In genomic region chr19:39078436-39079200, GRCh38 we compare ENCODE assay signal across 11 cellular contexts. TPM values are rescaled to one million over a fixed set of nuclear protein-coding genes. Genes with fewer than 3 reads are reported as not detected.
A peak's percentile ranks its signal among the peaks of the same experiment; 100 is the strongest.
DNase-seq lines count a peak whose midpoint lies in the region; ATAC-seq, FAIRE-seq and TF ChIP-seq lines count a peak whose summit lies in the region.
"Had no signal": no experiment of that assay in that cellular context is flagged by ENCODE, and none has a peak within 500 bp of the region (broad histone marks: within the 10 kb centered on the region; RNA-seq: fewer than 3 reads in every experiment).

No MANE protein-coding gene starts in this region.

- no peaks in the 10 kb centered on the region for H3K9me3 ChIP-seq in HepG2 (ENCODE audit: low read length)
- H3K9me3 ChIP-seq in right lobe of liver: no peaks in the 10 kb centered on the region
- H3K9me3 ChIP-seq in K562 (replicated peaks; ENCODE audit: control insufficient read depth, insufficient read depth, low read depth, low read length): no peaks in the 10 kb centered on the region
- H3K9me3 ChIP-seq: suprapubic skin had no signal

- no peaks in the 10 kb centered on the region for H4K20me1 ChIP-seq in HepG2 (ENCODE audit: insufficient read depth, low read length)
- no peaks in the 10 kb centered on the region for H4K20me1 ChIP-seq in K562 (replicated peaks; ENCODE audit: control insufficient read depth, insufficient read depth, low read length)

- no peaks in the 10 kb centered on the region for H3K36me3 Mint-ChIP-seq in stimulated activated memory B cell treated with anti-CD40 and anti-IgM and Interleukin-4, amounts not matched to agents 10 μg/mL and 1 μg/mL and 100 μg/mL, for 72 hours

- no peak for TF ChIP-seq EP300 in HepG2 (IDR thresholded peaks at IDR 0.05; ENCODE audit: low read depth in 2 of 2, low read length in 2 of 2)
- no peak for TF ChIP-seq EP300 in HepG2 (CRISPR knock-in tag; IDR thresholded peaks at IDR 0.05; ENCODE audit: borderline replicate concordance)
- no peak for TF ChIP-seq EP300 in K562 (IDR thresholded peaks at IDR 0.05; ENCODE audit: low read length)

- CTCF ChIA-PET in HepG2 (lab: Yijun Ruan, JAX; ENCODE audit: low intra/inter-chr PET ratio, low total read pairs) (no interaction called here), K562 (lab: Yijun Ruan, JAX; ENCODE audit: low intra/inter-chr PET ratio) (no interaction called here)

- FAIRE-seq in HepG2 (lab: Jason Lieb, UNC) (no peak), K562 (lab: Jason Lieb, UNC) (peak; percentile 40)
- FAIRE-seq: A204.1 had no signal

- H3K4me3 Mint-ChIP-seq in stimulated activated memory B cell treated with anti-CD40 and anti-IgM and Interleukin-4, amounts not matched to agents 10 μg/mL and 1 μg/mL and 100 μg/mL, for 72 hours: no peak overlapping the region

- WGBS in HepG2 (ENCODE audit: low lambda C conversion rate): 12% methylated on average over 7 of the region's 7 CpGs
- 47% methylated on average over 7 of the region's 7 CpGs for WGBS in right lobe of liver (ENCODE audit: insufficient coverage, low coverage, low lambda C conversion rate, missing lambda C conversion rate)
- 3% methylated on average over 7 of the region's 7 CpGs for WGBS in K562 (ENCODE audit: insufficient coverage, low coverage, missing lambda C conversion rate)

- H3K9ac ChIP-seq in HepG2 (ENCODE audit: insufficient read depth, low read depth, low read length): no peak overlapping the region
- H3K9ac ChIP-seq in K562 (ENCODE audit: insufficient read depth in 1 of 2, low read depth in 2 of 2, low read length in 2 of 2): no peak overlapping the region

- DNase-seq in HepG2 (ENCODE audit: low spot score) (peak; percentile 30), right lobe of liver (no peak), K562 (ENCODE audit: extremely low read depth in 1 of 4, low spot score in 3 of 4) (no peak), hippocampal formation (lab: John Stamatoyannopoulos, UW) (peak; percentile 54 to 87), NCI-H446 treated with DMSO at 0.1 percent for 48 hours (lab: John Stamatoyannopoulos, UW) (no peak)
- DNase-seq in activated naive CD4-positive, alpha-beta T cell treated with anti-CD3 and anti-CD28 coated beads, Interleukin-2, amount 50 U/mL, for 16 hours: no peak
- DNase-seq: NCI-H2081 treated with DMSO at 0.1 percent for 48 hours had no signal

- no peak for TF ChIP-seq RAD21 in HepG2 (CRISPR knock-in tag; IDR thresholded peaks at IDR 0.05)
- TF ChIP-seq RAD21 in K562 (CRISPR knock-in tag; conservative IDR thresholded peaks at IDR 0.05 in 1 of 2, IDR thresholded peaks at IDR 0.05 in 1 of 2): no peak

- ATAC-seq in HepG2: no peak
- ATAC-seq in right lobe of liver: no peak
- ATAC-seq in K562: no peak
- ATAC-seq in stimulated activated memory B cell treated with anti-CD40 and anti-IgM and Interleukin-4, amounts not matched to agents 10 μg/mL and 1 μg/mL and 100 μg/mL, for 72 hours: no peak
- no peak for ATAC-seq in HG03571 (IDR thresholded peaks at IDR 0.05; ENCODE audit: unreplicated experiment)

- no peaks in the 10 kb centered on the region for H3K9me1 ChIP-seq in K562 (ENCODE audit: control insufficient read depth, insufficient read depth, low read length)

- intact Hi-C loops in HepG2 (cut with micrococcal nuclease; ENCODE audit: unreplicated experiment) (no loop called here), right lobe of liver (cut with DNase I) (no loop called here), K562 (cut with micrococcal nuclease) (no loop called here)

- TF ChIP-seq POLR2A in HepG2 (IDR thresholded peaks at IDR 0.05; ENCODE audit: insufficient read depth in 1 of 2, low read depth in 2 of 2, low read length in 2 of 2) (no peak), right lobe of liver (IDR thresholded peaks at IDR 0.05) (no peak), K562 (conservative IDR thresholded peaks at IDR 0.05) (no peak)

- BruUV-seq in HepG2 (replicated peaks; lab: Mats Ljungman, UMichigan): no TSS peak
- BruUV-seq in K562 (replicated peaks; lab: Mats Ljungman, UMichigan): no TSS peak

- no peaks in the 10 kb centered on the region for H3K79me2 ChIP-seq in HepG2 (ENCODE audit: insufficient read depth, low read length)
- H3K79me2 ChIP-seq in K562 (ENCODE audit: control insufficient read depth, insufficient read depth, low read length): no peaks in the 10 kb centered on the region

- in situ Hi-C loops in HepG2 (cut with HindIII; ENCODE audit: extremely low pct_ligation_motif_present, low pct_unique_long_range_greater_than_20kb) (no loop called here), K562 (cut with MboI) (no loop called here)

- H3K4me2 ChIP-seq in HepG2 (ENCODE audit: low read depth, low read length) (no peak overlapping the region), K562 (ENCODE audit: insufficient read depth, low read length) (no peak overlapping the region)

- H3K9me3 Mint-ChIP-seq in stimulated activated memory B cell treated with anti-CD40 and anti-IgM and Interleukin-4, amounts not matched to agents 10 μg/mL and 1 μg/mL and 100 μg/mL, for 72 hours: no peaks in the 10 kb centered on the region

- H3K27me3 Mint-ChIP-seq in stimulated activated memory B cell treated with anti-CD40 and anti-IgM and Interleukin-4, amounts not matched to agents 10 μg/mL and 1 μg/mL and 100 μg/mL, for 72 hours: peaks cover 65% of the 10 kb centered on the region

- H3K4me1 ChIP-seq in HepG2 (ENCODE audit: insufficient read depth, low read length): peaks cover 7% of the 10 kb centered on the region
- no peaks in the 10 kb centered on the region for H3K4me1 ChIP-seq in right lobe of liver
- peaks cover 0 to 1% of the 10 kb centered on the region in 2 experiments; a peak in 2 of 5 replicates for H3K4me1 ChIP-seq in K562 (replicated peaks in 1 of 2; ENCODE audit: control insufficient read depth in 2 of 2, insufficient read depth in 2 of 2, low read length in 2 of 2)

- H2AFZ ChIP-seq in HepG2 (ENCODE audit: low read length) (no peak overlapping the region), K562 (ENCODE audit: low read depth, low read length) (no peak overlapping the region)

- H3K27me3 ChIP-seq in HepG2 (ENCODE audit: control insufficient read depth in 1 of 2, insufficient read depth in 2 of 2, low read length in 2 of 2): peaks cover 0 to 11% of the 10 kb centered on the region in 2 experiments; a peak in 2 of 5 replicates
- H3K27me3 ChIP-seq in right lobe of liver: no peaks in the 10 kb centered on the region
- peaks cover 16 to 24% of the 10 kb centered on the region in 2 experiments; a peak in 4 of 5 replicates for H3K27me3 ChIP-seq in K562 (ENCODE audit: control insufficient read depth in 2 of 2, insufficient read depth in 2 of 2, low read length in 2 of 2)

- no peak overlapping the region for H3K27ac Mint-ChIP-seq in stimulated activated memory B cell treated with anti-CD40 and anti-IgM and Interleukin-4, amounts not matched to agents 10 μg/mL and 1 μg/mL and 100 μg/mL, for 72 hours

- H3K27ac ChIP-seq in HepG2 (ENCODE audit: extremely low read length, insufficient read depth, low read length) (no peak overlapping the region), right lobe of liver (no peak overlapping the region), K562 (ENCODE audit: extremely low read depth, low read depth, low read length) (no peak overlapping the region)
- H3K27ac ChIP-seq: suprapubic skin had no signal

- H3K4me1 Mint-ChIP-seq in stimulated activated memory B cell treated with anti-CD40 and anti-IgM and Interleukin-4, amounts not matched to agents 10 μg/mL and 1 μg/mL and 100 μg/mL, for 72 hours: peaks cover 15% of the 10 kb centered on the region

- TF ChIP-seq CTCF in HepG2 (CRISPR knock-in tag; IDR thresholded peaks at IDR 0.05) (no peak), right lobe of liver (IDR thresholded peaks at IDR 0.05) (no peak), K562 (IDR thresholded peaks at IDR 0.05 in 2 of 3, conservative IDR thresholded peaks at IDR 0.05 in 1 of 3; ENCODE audit: insufficient read depth in 2 of 3, low read depth in 1 of 3, low read length in 3 of 3) (no peak)

- H3K4me3 ChIP-seq in HepG2 (replicated peaks in 1 of 3; ENCODE audit: insufficient read depth in 1 of 3, low read depth in 2 of 3, low read length in 3 of 3): no peak overlapping the region
- no peak overlapping the region for H3K4me3 ChIP-seq in right lobe of liver
- no peak overlapping the region for H3K4me3 ChIP-seq in K562
- H3K4me3 ChIP-seq: suprapubic skin had no signal

- H3K36me3 ChIP-seq in HepG2 (replicated peaks in 1 of 2; ENCODE audit: control insufficient read depth in 1 of 2, insufficient read depth in 2 of 2, low read length in 2 of 2): no peaks in the 10 kb centered on the region
- no peaks in the 10 kb centered on the region for H3K36me3 ChIP-seq in right lobe of liver
- no peaks in the 10 kb centered on the region for H3K36me3 ChIP-seq in K562 (ENCODE audit: control insufficient read depth, insufficient read depth, low read length)
- H3K36me3 ChIP-seq: suprapubic skin had no signal

- POLR2A ChIA-PET in HepG2 (lab: Yijun Ruan, JAX): no interaction called here
- POLR2A ChIA-PET in K562 (lab: Yijun Ruan, JAX): interaction anchor here (0.8 to 1.6 kb wide), 3 partner anchors 9 to 148 kb away, joined by 3 read pairs; no protein-coding TSS in a partner anchor

RNA-seq across cellular contexts. Expression of gene ACP7, which starts 5.5 kb away (rescaled TPM):
- not detected in 2 replicates for total RNA-seq in HepG2 (2016; rRNA removed; fragmentation: Illumina TruSeq; extraction: Trizol)
- not detected in 2 replicates for total RNA-seq in HepG2 (2016; cell fraction: cytosol; rRNA removed; fragmentation: Illumina TruSeq; extraction: Trizol; ENCODE audit: low read depth)
- total RNA-seq in HepG2 (2016; cell fraction: insoluble cytoplasmic fraction; rRNA removed; fragmentation: Illumina TruSeq; extraction: Trizol): not detected in 2 replicates
- not detected in 2 replicates for total RNA-seq in HepG2 (2016; cell fraction: membrane; rRNA removed; fragmentation: Illumina TruSeq; extraction: Trizol)
- total RNA-seq in HepG2 (2016; cell fraction: nucleus; rRNA removed; fragmentation: Illumina TruSeq; extraction: Trizol): not detected in 2 replicates
- 0.03 TPM in 1 of 2 replicates, not detected in the other for polyA plus RNA-seq in HepG2 (2011; rRNA removed)
- not detected in 2 replicates for polyA plus RNA-seq in HepG2 (2011; cell fraction: cytosol; rRNA removed)
- not detected in 2 replicates for polyA plus RNA-seq in HepG2 (2011; cell fraction: nucleus; rRNA removed)
- not detected in 2 replicates for polyA plus RNA-seq in HepG2 (2012)
- not detected in 2 replicates for polyA plus RNA-seq in HepG2 (2016; cell fraction: cytosol; fragmentation: Illumina TruSeq; extraction: Trizol; ENCODE audit: low read depth)
- polyA plus RNA-seq in HepG2 (2016; cell fraction: insoluble cytoplasmic fraction; fragmentation: Illumina TruSeq; extraction: Trizol; ENCODE audit: low read depth): not detected in 2 replicates
- not detected in 2 replicates for polyA plus RNA-seq in HepG2 (2016; cell fraction: membrane; fragmentation: Illumina TruSeq; extraction: Trizol; ENCODE audit: low read depth)
- polyA plus RNA-seq in HepG2 (2016; cell fraction: nucleus; fragmentation: Illumina TruSeq; extraction: Trizol; ENCODE audit: insufficient read depth, low read depth): not detected in 2 replicates
- polyA minus RNA-seq in HepG2 (2011; rRNA and poly(A)+ RNA removed; ENCODE audit: low replicate concordance): not detected in 2 replicates
- polyA minus RNA-seq in HepG2 (2011; cell fraction: cytosol; rRNA and poly(A)+ RNA removed): not detected in 2 replicates
- polyA minus RNA-seq in HepG2 (2011; cell fraction: nucleus; rRNA and poly(A)+ RNA removed): not detected in 2 replicates
- total RNA-seq in right lobe of liver: not detected
- not detected in 2 replicates for total RNA-seq in K562 (2011; cell fraction: chromatin; rRNA removed; ENCODE audit: low replicate concordance)
- total RNA-seq in K562 (2011; cell fraction: nucleolus; rRNA removed): not detected in 2 replicates
- total RNA-seq in K562 (2011; cell fraction: nucleoplasm; rRNA removed): not detected in 2 replicates
- not detected in 2 replicates for total RNA-seq in K562 (2014; rRNA removed)
- total RNA-seq in K562 (2014; rRNA removed; fragmentation: Illumina TruSeq; extraction: Trizol): not detected in 2 replicates
- not detected in 2 replicates for total RNA-seq in K562 (2015; rRNA removed; fragmentation: Illumina TruSeq; extraction: Trizol)
- not detected in 2 replicates for total RNA-seq in K562 (2021)
- not detected in 2 replicates for polyA plus RNA-seq in K562 (2011; rRNA removed)
- not detected in 2 replicates for polyA plus RNA-seq in K562 (2011; cell fraction: cytosol; rRNA removed)
- polyA plus RNA-seq in K562 (2011; cell fraction: nucleus; rRNA removed): not detected in 2 replicates
- not detected in 2 replicates for polyA plus RNA-seq in K562 (2012)
- polyA plus RNA-seq in K562 (2014; fragmentation: Illumina TruSeq; extraction: Trizol): not detected in 2 replicates
- polyA plus RNA-seq in K562 (2014; fragmentation: Nextera tagmentation; extraction: Ambion mirVana): not detected
- polyA plus RNA-seq in K562 (2014; rRNA removed): not detected in 2 replicates
- not detected in 2 replicates for polyA minus RNA-seq in K562 (2011; rRNA and poly(A)+ RNA removed)
- not detected in 2 replicates for polyA minus RNA-seq in K562 (2011; cell fraction: cytosol; rRNA and poly(A)+ RNA removed)
- not detected in 2 replicates for polyA minus RNA-seq in K562 (2011; cell fraction: nucleus; rRNA and poly(A)+ RNA removed)

RNA-seq across cellular contexts. Expression of gene FBXO27, which starts 46.3 kb away (rescaled TPM):
- total RNA-seq in HepG2 (2016; rRNA removed; fragmentation: Illumina TruSeq; extraction: Trizol) (0.15 and 0.49 TPM in 2 replicates), right lobe of liver (10 to 100 TPM in 1 of 6 experiments, 1 to 10 TPM in 5; 3.7 to 15.5 (median 7.6) TPM), K562 (2014; rRNA removed) (3.7 and 9.0 TPM in 2 replicates), K562 (2014; rRNA removed; fragmentation: Illumina TruSeq; extraction: Trizol) (3.9 and 5.9 TPM in 2 replicates), K562 (2015; rRNA removed; fragmentation: Illumina TruSeq; extraction: Trizol) (5.0 and 5.6 TPM in 2 replicates), K562 (2021) (8.0 and 8.9 TPM in 2 replicates)
- 0.20 and 0.26 TPM in 2 replicates for total RNA-seq in HepG2 (2016; cell fraction: cytosol; rRNA removed; fragmentation: Illumina TruSeq; extraction: Trizol; ENCODE audit: low read depth)
- total RNA-seq in HepG2 (2016; cell fraction: insoluble cytoplasmic fraction; rRNA removed; fragmentation: Illumina TruSeq; extraction: Trizol): 0.27 and 0.35 TPM in 2 replicates
- 0.17 and 0.34 TPM in 2 replicates for total RNA-seq in HepG2 (2016; cell fraction: membrane; rRNA removed; fragmentation: Illumina TruSeq; extraction: Trizol)
- total RNA-seq in HepG2 (2016; cell fraction: nucleus; rRNA removed; fragmentation: Illumina TruSeq; extraction: Trizol): not detected in 2 replicates
- polyA plus RNA-seq in HepG2 (2011; rRNA removed) (2.0 and 2.8 TPM in 2 replicates), K562 (2011; rRNA removed) (6.3 and 12.6 TPM in 2 replicates), K562 (2014; fragmentation: Illumina TruSeq; extraction: Trizol) (5.8 and 11.0 TPM in 2 replicates), K562 (2014; fragmentation: Nextera tagmentation; extraction: Ambion mirVana) (1 to 10 TPM; 1.8 to 2.6 TPM), K562 (2014; rRNA removed) (6.3 and 7.9 TPM in 2 replicates)
- polyA plus RNA-seq in HepG2 (2011; cell fraction: cytosol; rRNA removed): 1.7 and 2.8 TPM in 2 replicates
- 1.4 and 1.7 TPM in 2 replicates for polyA plus RNA-seq in HepG2 (2011; cell fraction: nucleus; rRNA removed)
- polyA plus RNA-seq in HepG2 (2012): 0.99 and 1.1 TPM in 2 replicates
- 0.10 TPM in 1 of 2 replicates, not detected in the other for polyA plus RNA-seq in HepG2 (2016; cell fraction: cytosol; fragmentation: Illumina TruSeq; extraction: Trizol; ENCODE audit: low read depth)
- polyA plus RNA-seq in HepG2 (2016; cell fraction: insoluble cytoplasmic fraction; fragmentation: Illumina TruSeq; extraction: Trizol; ENCODE audit: low read depth): 0.73 and 1.2 TPM in 2 replicates
- 0.48 TPM in 2 replicates for polyA plus RNA-seq in HepG2 (2016; cell fraction: membrane; fragmentation: Illumina TruSeq; extraction: Trizol; ENCODE audit: low read depth)
- polyA plus RNA-seq in HepG2 (2016; cell fraction: nucleus; fragmentation: Illumina TruSeq; extraction: Trizol; ENCODE audit: insufficient read depth, low read depth): 0.53 and 1.7 TPM in 2 replicates
- polyA minus RNA-seq in HepG2 (2011; rRNA and poly(A)+ RNA removed; ENCODE audit: low replicate concordance): 0.23 and 2.3 TPM in 2 replicates
- polyA minus RNA-seq in HepG2 (2011; cell fraction: cytosol; rRNA and poly(A)+ RNA removed): not detected in 2 replicates
- polyA minus RNA-seq in HepG2 (2011; cell fraction: nucleus; rRNA and poly(A)+ RNA removed): 0.26 and 1.9 TPM in 2 replicates
- total RNA-seq in K562 (2011; cell fraction: chromatin; rRNA removed; ENCODE audit: low replicate concordance): 2.8 and 7.1 TPM in 2 replicates
- total RNA-seq in K562 (2011; cell fraction: nucleolus; rRNA removed): 5.2 and 5.3 TPM in 2 replicates
- total RNA-seq in K562 (2011; cell fraction: nucleoplasm; rRNA removed): 1.9 and 6.1 TPM in 2 replicates
- 16.7 and 23.5 TPM in 2 replicates for polyA plus RNA-seq in K562 (2011; cell fraction: cytosol; rRNA removed)
- 5.5 and 8.1 TPM in 2 replicates for polyA plus RNA-seq in K562 (2011; cell fraction: nucleus; rRNA removed)
- polyA plus RNA-seq in K562 (2012): 3.7 and 6.1 TPM in 2 replicates
- 7.2 and 12.8 TPM in 2 replicates for polyA minus RNA-seq in K562 (2011; rRNA and poly(A)+ RNA removed)
- 5.6 and 7.3 TPM in 2 replicates for polyA minus RNA-seq in K562 (2011; cell fraction: cytosol; rRNA and poly(A)+ RNA removed)
- 2.0 and 2.2 TPM in 2 replicates for polyA minus RNA-seq in K562 (2011; cell fraction: nucleus; rRNA and poly(A)+ RNA removed)

RNA-seq across cellular contexts. Expression of gene PAK4, which starts 47.0 kb away (rescaled TPM):
- total RNA-seq in HepG2 (2016; rRNA removed; fragmentation: Illumina TruSeq; extraction: Trizol): 9.5 and 11.6 TPM in 2 replicates
- 2.6 and 4.8 TPM in 2 replicates for total RNA-seq in HepG2 (2016; cell fraction: cytosol; rRNA removed; fragmentation: Illumina TruSeq; extraction: Trizol; ENCODE audit: low read depth)
- total RNA-seq in HepG2 (2016; cell fraction: insoluble cytoplasmic fraction; rRNA removed; fragmentation: Illumina TruSeq; extraction: Trizol): 10.0 and 10.5 TPM in 2 replicates
- total RNA-seq in HepG2 (2016; cell fraction: membrane; rRNA removed; fragmentation: Illumina TruSeq; extraction: Trizol): 10.6 and 12.4 TPM in 2 replicates
- total RNA-seq in HepG2 (2016; cell fraction: nucleus; rRNA removed; fragmentation: Illumina TruSeq; extraction: Trizol): 8.9 and 11.4 TPM in 2 replicates
- 17.8 and 17.9 TPM in 2 replicates for polyA plus RNA-seq in HepG2 (2011; rRNA removed)
- polyA plus RNA-seq in HepG2 (2011; cell fraction: cytosol; rRNA removed): 14.3 and 23.7 TPM in 2 replicates
- polyA plus RNA-seq in HepG2 (2011; cell fraction: nucleus; rRNA removed): 18.9 and 19.4 TPM in 2 replicates
- 14.7 and 17.0 TPM in 2 replicates for polyA plus RNA-seq in HepG2 (2012)
- polyA plus RNA-seq in HepG2 (2016; cell fraction: cytosol; fragmentation: Illumina TruSeq; extraction: Trizol; ENCODE audit: low read depth): 9.3 and 10.1 TPM in 2 replicates
- 28.2 and 39.6 TPM in 2 replicates for polyA plus RNA-seq in HepG2 (2016; cell fraction: insoluble cytoplasmic fraction; fragmentation: Illumina TruSeq; extraction: Trizol; ENCODE audit: low read depth)
- polyA plus RNA-seq in HepG2 (2016; cell fraction: membrane; fragmentation: Illumina TruSeq; extraction: Trizol; ENCODE audit: low read depth): 28.3 and 29.9 TPM in 2 replicates
- 31.4 and 32.9 TPM in 2 replicates for polyA plus RNA-seq in HepG2 (2016; cell fraction: nucleus; fragmentation: Illumina TruSeq; extraction: Trizol; ENCODE audit: insufficient read depth, low read depth)
- polyA minus RNA-seq in HepG2 (2011; rRNA and poly(A)+ RNA removed; ENCODE audit: low replicate concordance): 22.4 and 40.1 TPM in 2 replicates
- polyA minus RNA-seq in HepG2 (2011; cell fraction: cytosol; rRNA and poly(A)+ RNA removed): 17.8 and 19.8 TPM in 2 replicates
- polyA minus RNA-seq in HepG2 (2011; cell fraction: nucleus; rRNA and poly(A)+ RNA removed): 9.8 and 13.6 TPM in 2 replicates
- 10 to 100 TPM; 11.4 to 16.6 (median 14.7) TPM for total RNA-seq in right lobe of liver
- 16.9 and 47.2 TPM in 2 replicates for total RNA-seq in K562 (2011; cell fraction: chromatin; rRNA removed; ENCODE audit: low replicate concordance)
- total RNA-seq in K562 (2011; cell fraction: nucleolus; rRNA removed): 23.7 and 25.8 TPM in 2 replicates
- 17.7 and 19.4 TPM in 2 replicates for total RNA-seq in K562 (2011; cell fraction: nucleoplasm; rRNA removed)
- total RNA-seq in K562 (2014; rRNA removed): 5.8 and 9.2 TPM in 2 replicates
- 1.6 and 2.6 TPM in 2 replicates for total RNA-seq in K562 (2014; rRNA removed; fragmentation: Illumina TruSeq; extraction: Trizol)
- total RNA-seq in K562 (2015; rRNA removed; fragmentation: Illumina TruSeq; extraction: Trizol): 5.4 and 6.3 TPM in 2 replicates
- 33.1 and 33.5 TPM in 2 replicates for total RNA-seq in K562 (2021)
- polyA plus RNA-seq in K562 (2011; rRNA removed): 6.0 and 12.1 TPM in 2 replicates
- polyA plus RNA-seq in K562 (2011; cell fraction: cytosol; rRNA removed): 12.2 and 23.6 TPM in 2 replicates
- polyA plus RNA-seq in K562 (2011; cell fraction: nucleus; rRNA removed): 16.7 and 23.1 TPM in 2 replicates
- 25.3 and 28.8 TPM in 2 replicates for polyA plus RNA-seq in K562 (2012)
- 10.6 and 22.2 TPM in 2 replicates for polyA plus RNA-seq in K562 (2014; fragmentation: Illumina TruSeq; extraction: Trizol)
- under 1 TPM; 0.21 to 0.46 TPM for polyA plus RNA-seq in K562 (2014; fragmentation: Nextera tagmentation; extraction: Ambion mirVana)
- 11.5 and 14.4 TPM in 2 replicates for polyA plus RNA-seq in K562 (2014; rRNA removed)
- 4.8 and 6.7 TPM in 2 replicates for polyA minus RNA-seq in K562 (2011; rRNA and poly(A)+ RNA removed)
- 13.6 and 24.9 TPM in 2 replicates for polyA minus RNA-seq in K562 (2011; cell fraction: cytosol; rRNA and poly(A)+ RNA removed)
- polyA minus RNA-seq in K562 (2011; cell fraction: nucleus; rRNA and poly(A)+ RNA removed): 6.2 and 7.1 TPM in 2 replicates

Comparison
In these comparisons a context has a peak if more than half of its experiments do, and no peak if none do; other contexts are left out.
1. DNase-seq: peak in HepG2 (single experiment) and hippocampal formation (2 of 2); none in right lobe of liver (0 of 3), K562 (0 of 4), activated naive CD4-positive, alpha-beta T cell treated with anti-CD3 and anti-CD28 coated beads, Interleukin-2, amount 50 U/mL, for 16 hours (single experiment) and NCI-H446 treated with DMSO at 0.1 percent for 48 hours (single experiment).
2. Of the 241 proteins assayed by ChIP-seq in both HepG2 and K562: peak only in HepG2: none; only in K562: CHD4 and KDM1A; in both: none; in neither: 239.